In the genomic region with DNA sequence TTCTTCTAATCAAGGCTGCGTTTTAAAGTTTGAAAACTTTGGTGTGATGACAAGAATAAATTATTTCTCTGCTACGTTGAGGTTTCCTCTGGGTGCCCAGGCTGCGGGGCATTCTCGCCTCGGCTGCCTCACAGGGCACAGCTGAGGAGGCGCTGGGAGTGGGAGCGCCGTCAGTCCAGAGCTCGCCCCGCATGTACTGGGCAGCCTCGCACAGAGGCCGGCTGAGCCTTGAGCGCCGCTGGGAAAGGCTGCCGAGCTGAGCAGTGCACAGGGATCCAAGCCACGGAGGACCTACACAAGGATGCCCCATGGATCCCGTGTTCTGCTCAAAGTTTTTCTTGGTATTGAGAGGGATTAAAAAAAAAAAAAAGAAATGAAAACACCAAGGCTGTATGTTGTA, we compare ENCODE assay signal across 21 cellular contexts. TPM values are rescaled to one million over a fixed set of nuclear protein-coding genes. Genes with fewer than 3 reads are reported as not detected.
DNase-seq lines count a peak whose midpoint lies in the region; ATAC-seq, FAIRE-seq and TF ChIP-seq lines count a peak whose summit lies in the region.
"Had no signal": no experiment of that assay in that cellular context is flagged by ENCODE, and none has a peak within 500 bp of the region (broad histone marks: within the 10 kb centered on the region; RNA-seq: fewer than 3 reads in every experiment).

No MANE protein-coding gene starts in this region.

- no peak for TF ChIP-seq CTCF in astrocyte (IDR thresholded peaks at IDR 0.05; ENCODE audit: insufficient read depth, low read depth, low read length)
- TF ChIP-seq CTCF in nephron progenitor cell (IDR thresholded peaks at IDR 0.05) = no peak

- H3K36me3 Mint-ChIP-seq in astrocyte (ENCODE audit: low read depth, unreplicated experiment) = no peaks in the 10 kb centered on the region
- no peaks in the 10 kb centered on the region for H3K36me3 Mint-ChIP-seq in nephron progenitor cell (ENCODE audit: low read depth)
- no peaks in the 10 kb centered on the region for H3K36me3 Mint-ChIP-seq in naive thymus-derived CD4-positive, alpha-beta T cell

- H3K9me3 Mint-ChIP-seq in stimulated activated naive CD8-positive, alpha-beta T cell treated with anti-CD3 and anti-CD28 coated beads, Interleukin-15, amount 100 ng/mL, for 72 hours = no peaks in the 10 kb centered on the region
- H3K9me3 Mint-ChIP-seq in astrocyte (ENCODE audit: unreplicated experiment) (peaks cover 5% of the 10 kb centered on the region), nephron progenitor cell (peaks cover 3% of the 10 kb centered on the region)
- no peaks in the 10 kb centered on the region for H3K9me3 Mint-ChIP-seq in naive thymus-derived CD4-positive, alpha-beta T cell

- POLR2A ChIA-PET in naive thymus-derived CD4-positive, alpha-beta T cell (lab: Charles Lee) = no interaction called here

- peaks cover 14% of the 10 kb centered on the region for H3K4me1 Mint-ChIP-seq in stimulated activated naive CD8-positive, alpha-beta T cell treated with anti-CD3 and anti-CD28 coated beads, Interleukin-15, amount 100 ng/mL, for 72 hours
- H3K4me1 Mint-ChIP-seq in astrocyte (ENCODE audit: low read depth, unreplicated experiment) = peaks cover 4% of the 10 kb centered on the region
- no peaks in the 10 kb centered on the region for H3K4me1 Mint-ChIP-seq in nephron progenitor cell
- H3K4me1 Mint-ChIP-seq in naive thymus-derived CD4-positive, alpha-beta T cell = peaks cover 0 to 11% (median 4%) of the 10 kb centered on the region in 7 donors
- H3K4me1 Mint-ChIP-seq: H9 had no signal

- H3K9ac ChIP-seq in astrocyte (ENCODE audit: low read length) = no peak overlapping the region

- intact Hi-C loops in naive thymus-derived CD4-positive, alpha-beta T cell (cut with micrococcal nuclease) = loop anchor here in 1 of 2 donors (10.0 kb wide), 1 partner anchor 250 kb away; no protein-coding TSS in a partner anchor

- H2AFZ ChIP-seq in astrocyte (ENCODE audit: low read depth, low read length) = no peak overlapping the region

- FAIRE-seq in astrocyte (lab: Jason Lieb, UNC) = no peak

- no peak overlapping the region for H3K4me3 ChIP-seq in astrocyte (ENCODE audit: insufficient read depth, low read depth, low read length)
- H3K4me3 ChIP-seq in naive thymus-derived CD4-positive, alpha-beta T cell (ENCODE audit: low read length) = no peak overlapping the region
- H3K4me3 ChIP-seq: SK-N-MC had no signal

- peak overlapping the region in 1 of 2 donors; percentile 63 for H3K27ac Mint-ChIP-seq in stimulated activated naive CD8-positive, alpha-beta T cell treated with anti-CD3 and anti-CD28 coated beads, Interleukin-15, amount 100 ng/mL, for 72 hours
- H3K27ac Mint-ChIP-seq in astrocyte (ENCODE audit: unreplicated experiment) (no peak overlapping the region), nephron progenitor cell (no peak overlapping the region)
- no peak overlapping the region for H3K27ac Mint-ChIP-seq in naive thymus-derived CD4-positive, alpha-beta T cell
- H3K27ac Mint-ChIP-seq: H9 had no signal

- ATAC-seq in stimulated activated naive CD8-positive, alpha-beta T cell treated with anti-CD3 and anti-CD28 coated beads, Interleukin-15, amount 100 ng/mL, for 72 hours = peak; percentile 45
- ATAC-seq in stimulated activated naive CD8-positive, alpha-beta T cell treated with anti-CD3 and anti-CD28 coated beads, Interleukin-15, Interleukin-2, amounts not matched to agents 100 U/mL and 50 U/mL, for 24 hours = no peak
- ATAC-seq in GM19324 (IDR thresholded peaks at IDR 0.05; ENCODE audit: low FRiP score, unreplicated experiment) = no peak
- no peak for ATAC-seq in naive thymus-derived CD4-positive, alpha-beta T cell

- no peaks in the 10 kb centered on the region for H3K4me1 ChIP-seq in astrocyte (ENCODE audit: insufficient read depth, low read length)
- H3K4me1 ChIP-seq in naive thymus-derived CD4-positive, alpha-beta T cell (ENCODE audit: control insufficient read depth in 2 of 2, insufficient read depth in 2 of 2, low read length in 2 of 2) = no peaks in the 10 kb centered on the region

- H3K27me3 ChIP-seq in astrocyte (ENCODE audit: insufficient read depth, low read length) = peaks cover 47% of the 10 kb centered on the region
- peaks cover 0 to 3% of the 10 kb centered on the region in 2 donors for H3K27me3 ChIP-seq in naive thymus-derived CD4-positive, alpha-beta T cell (ENCODE audit: control insufficient read depth in 2 of 2, insufficient read depth in 2 of 2, low read length in 2 of 2)

- peak overlapping the region; percentile 61 for H3K4me2 ChIP-seq in astrocyte (ENCODE audit: low read length)

- no peaks in the 10 kb centered on the region for H4K20me1 ChIP-seq in astrocyte (ENCODE audit: insufficient read depth, low read length)

- H3K27me3 Mint-ChIP-seq in stimulated activated naive CD8-positive, alpha-beta T cell treated with anti-CD3 and anti-CD28 coated beads, Interleukin-15, amount 100 ng/mL, for 72 hours = peaks cover 71% of the 10 kb centered on the region
- H3K27me3 Mint-ChIP-seq in astrocyte (ENCODE audit: low read depth, unreplicated experiment) = peaks cover 52% of the 10 kb centered on the region
- peaks cover 85% of the 10 kb centered on the region for H3K27me3 Mint-ChIP-seq in nephron progenitor cell (ENCODE audit: low read depth, poor library complexity)
- H3K27me3 Mint-ChIP-seq in naive thymus-derived CD4-positive, alpha-beta T cell = peaks cover 48 to 68% (median 58%) of the 10 kb centered on the region in 5 donors

- peak overlapping the region; percentile 28 to 34 for H3K4me3 Mint-ChIP-seq in stimulated activated naive CD8-positive, alpha-beta T cell treated with anti-CD3 and anti-CD28 coated beads, Interleukin-15, amount 100 ng/mL, for 72 hours
- H3K4me3 Mint-ChIP-seq in astrocyte (ENCODE audit: unreplicated experiment) (no peak overlapping the region), nephron progenitor cell (no peak overlapping the region)
- peak overlapping the region in 2 of 10 donors; percentile 17 to 40 for H3K4me3 Mint-ChIP-seq in naive thymus-derived CD4-positive, alpha-beta T cell
- H3K4me3 Mint-ChIP-seq: H9 had no signal

- H3K27ac ChIP-seq in astrocyte (ENCODE audit: low read depth, low read length) = no peak overlapping the region
- H3K27ac ChIP-seq in naive thymus-derived CD4-positive, alpha-beta T cell (ENCODE audit: low read depth, low read length) = no peak overlapping the region
- H3K27ac ChIP-seq: SK-N-MC had no signal

- H3K79me2 ChIP-seq in astrocyte (ENCODE audit: insufficient read depth, low read length) = no peaks in the 10 kb centered on the region

- no peak for DNase-seq in stimulated activated naive CD8-positive, alpha-beta T cell treated with anti-CD3 and anti-CD28 coated beads, Interleukin-15, amount 100 ng/mL, for 72 hours
- DNase-seq in stimulated activated naive CD8-positive, alpha-beta T cell treated with anti-CD3 and anti-CD28 coated beads, Interleukin-15, Interleukin-2, amounts not matched to agents 100 U/mL and 50 U/mL, for 24 hours = no peak
- DNase-seq in astrocyte (ENCODE audit: low read depth) (no peak), nephron progenitor cell (peak; percentile 15), NCI-H2196 (lab: John Stamatoyannopoulos, UW; ENCODE audit: unreplicated experiment) (no peak)
- no peak for DNase-seq in naive thymus-derived CD4-positive, alpha-beta T cell
- DNase-seq: DMS79 treated with DMSO at 0.1 percent for 48 hours, H9, MM.1S, NCI-H1092, NCI-H146, NCI-H2029 treated with DMSO at 0.1 percent for 48 hours, NCI-H2171 treated with DMSO at 0.1 percent for 48 hours, NCI-H510A, NCI-H748 treated with DMSO at 0.1 percent for 48 hours, Right ventricle myocardium superior had no signal

- CTCF ChIA-PET in naive thymus-derived CD4-positive, alpha-beta T cell (lab: Charles Lee) = no interaction called here

- H3K9me3 ChIP-seq in astrocyte (ENCODE audit: insufficient read depth, low read depth, low read length) = no peaks in the 10 kb centered on the region
- no peaks in the 10 kb centered on the region for H3K9me3 ChIP-seq in naive thymus-derived CD4-positive, alpha-beta T cell (ENCODE audit: control insufficient read depth in 2 of 3, low read length in 3 of 3)

- H3K36me3 ChIP-seq in astrocyte (ENCODE audit: insufficient read depth, low read length) = no peaks in the 10 kb centered on the region
- no peaks in the 10 kb centered on the region for H3K36me3 ChIP-seq in naive thymus-derived CD4-positive, alpha-beta T cell (ENCODE audit: control insufficient read depth in 2 of 3, insufficient read depth in 3 of 3, low read length in 3 of 3)

RNA-seq across cellular contexts. Expression of gene RFX4, which starts 11.6 kb away (rescaled TPM):
- total RNA-seq in astrocyte = 0.07 TPM in 1 of 2 replicates, not detected in the other
- total RNA-seq in naive thymus-derived CD4-positive, alpha-beta T cell = not detected
- not detected for polyA plus RNA-seq in naive thymus-derived CD4-positive, alpha-beta T cell
- total RNA-seq: A673, HT-29, OCI-LY7, Right ventricle myocardium superior had no signal

Comparison
In these comparisons a context has a peak if more than half of its experiments do, and no peak if none do; other contexts are left out.
1. H3K4me3 Mint-ChIP-seq: peak in stimulated activated naive CD8-positive, alpha-beta T cell treated with anti-CD3 and anti-CD28 coated beads, Interleukin-15, amount 100 ng/mL, for 72 hours (2 of 2); none in astrocyte (single experiment) and nephron progenitor cell (single experiment).